Comparison of ENCODE assay signal across 1 cellular context in genomic region chr2:237280235-237280634, GRCh38.
TF ChIP-seq lines count a peak whose summit lies in the region.

No MANE protein-coding gene starts in this region.

TF ChIP-seq in HepG2, 621 proteins besides CTCF, POLR2A, EP300 and RAD21 (continued from another document):
- TF ChIP-seq, protein P1, sequence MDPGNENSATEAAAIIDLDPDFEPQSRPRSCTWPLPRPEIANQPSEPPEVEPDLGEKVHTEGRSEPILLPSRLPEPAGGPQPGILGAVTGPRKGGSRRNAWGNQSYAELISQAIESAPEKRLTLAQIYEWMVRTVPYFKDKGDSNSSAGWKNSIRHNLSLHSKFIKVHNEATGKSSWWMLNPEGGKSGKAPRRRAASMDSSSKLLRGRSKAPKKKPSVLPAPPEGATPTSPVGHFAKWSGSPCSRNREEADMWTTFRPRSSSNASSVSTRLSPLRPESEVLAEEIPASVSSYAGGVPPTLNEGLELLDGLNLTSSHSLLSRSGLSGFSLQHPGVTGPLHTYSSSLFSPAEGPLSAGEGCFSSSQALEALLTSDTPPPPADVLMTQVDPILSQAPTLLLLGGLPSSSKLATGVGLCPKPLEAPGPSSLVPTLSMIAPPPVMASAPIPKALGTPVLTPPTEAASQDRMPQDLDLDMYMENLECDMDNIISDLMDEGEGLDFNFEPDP (CRISPR knock-in tag; conservative IDR thresholded peaks at IDR 0.05) = no peak
- no peak for TF ChIP-seq NFKB2 (CRISPR knock-in tag; IDR thresholded peaks at IDR 0.05; ENCODE audit: borderline replicate concordance)
- TF ChIP-seq HOXA5 (CRISPR knock-in tag; IDR thresholded peaks at IDR 0.05) = no peak
- no peak for TF ChIP-seq ZNF354B (CRISPR knock-in tag; IDR thresholded peaks at IDR 0.05)
- TF ChIP-seq, protein P2, sequence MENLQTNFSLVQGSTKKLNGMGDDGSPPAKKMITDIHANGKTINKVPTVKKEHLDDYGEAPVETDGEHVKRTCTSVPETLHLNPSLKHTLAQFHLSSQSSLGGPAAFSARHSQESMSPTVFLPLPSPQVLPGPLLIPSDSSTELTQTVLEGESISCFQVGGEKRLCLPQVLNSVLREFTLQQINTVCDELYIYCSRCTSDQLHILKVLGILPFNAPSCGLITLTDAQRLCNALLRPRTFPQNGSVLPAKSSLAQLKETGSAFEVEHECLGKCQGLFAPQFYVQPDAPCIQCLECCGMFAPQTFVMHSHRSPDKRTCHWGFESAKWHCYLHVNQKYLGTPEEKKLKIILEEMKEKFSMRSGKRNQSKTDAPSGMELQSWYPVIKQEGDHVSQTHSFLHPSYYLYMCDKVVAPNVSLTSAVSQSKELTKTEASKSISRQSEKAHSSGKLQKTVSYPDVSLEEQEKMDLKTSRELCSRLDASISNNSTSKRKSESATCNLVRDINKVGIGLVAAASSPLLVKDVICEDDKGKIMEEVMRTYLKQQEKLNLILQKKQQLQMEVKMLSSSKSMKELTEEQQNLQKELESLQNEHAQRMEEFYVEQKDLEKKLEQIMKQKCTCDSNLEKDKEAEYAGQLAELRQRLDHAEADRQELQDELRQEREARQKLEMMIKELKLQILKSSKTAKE (CRISPR knock-in tag; IDR thresholded peaks at IDR 0.05; ENCODE audit: borderline replicate concordance) = no peak
- no peak for TF ChIP-seq KLF12 (CRISPR knock-in tag; IDR thresholded peaks at IDR 0.05; ENCODE audit: borderline replicate concordance)
- TF ChIP-seq SALL2 (CRISPR knock-in tag; IDR thresholded peaks at IDR 0.05) = no peak
- no peak for TF ChIP-seq ZBTB38 (CRISPR knock-in tag; IDR thresholded peaks at IDR 0.05)
- no peak for TF ChIP-seq ZNF337 (CRISPR knock-in tag; IDR thresholded peaks at IDR 0.05; ENCODE audit: borderline replicate concordance, low read depth)
- TF ChIP-seq, protein P3, sequence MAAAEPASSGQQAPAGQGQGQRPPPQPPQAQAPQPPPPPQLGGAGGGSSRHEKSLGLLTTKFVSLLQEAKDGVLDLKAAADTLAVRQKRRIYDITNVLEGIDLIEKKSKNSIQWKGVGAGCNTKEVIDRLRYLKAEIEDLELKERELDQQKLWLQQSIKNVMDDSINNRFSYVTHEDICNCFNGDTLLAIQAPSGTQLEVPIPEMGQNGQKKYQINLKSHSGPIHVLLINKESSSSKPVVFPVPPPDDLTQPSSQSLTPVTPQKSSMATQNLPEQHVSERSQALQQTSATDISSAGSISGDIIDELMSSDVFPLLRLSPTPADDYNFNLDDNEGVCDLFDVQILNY (CRISPR knock-in tag; conservative IDR thresholded peaks at IDR 0.05) = no peak
- no peak for TF ChIP-seq EEA1 (CRISPR knock-in tag; IDR thresholded peaks at IDR 0.05; ENCODE audit: borderline replicate concordance)
- TF ChIP-seq ZNF761 (CRISPR knock-in tag; conservative IDR thresholded peaks at IDR 0.05) = no peak
- TF ChIP-seq ZNF558 (CRISPR knock-in tag; IDR thresholded peaks at IDR 0.05; ENCODE audit: borderline replicate concordance) = no peak
- TF ChIP-seq SP4 (CRISPR knock-in tag; IDR thresholded peaks at IDR 0.05) = no peak
- TF ChIP-seq AHR (CRISPR knock-in tag; IDR thresholded peaks at IDR 0.05) = no peak
- TF ChIP-seq ZBTB21 (CRISPR knock-in tag; IDR thresholded peaks at IDR 0.05) = no peak
